Comparison of ENCODE assay signal across 27 cellular contexts in genomic region chr5:65728219-65728618, GRCh38.
"Had no signal": no experiment of that assay in that cellular context is flagged by ENCODE, and none has a peak within 500 bp of the region (broad histone marks: within the 10 kb centered on the region; RNA-seq: fewer than 3 reads in every experiment).

No MANE protein-coding gene starts in this region.

- H3K27ac ChIP-seq: body of pancreas, coronary artery, parathyroid adenoma, psoas muscle, suprapubic skin, tibial artery, upper lobe of right lung had no signal

- H3K4me3 ChIP-seq: body of pancreas, coronary artery, esophagus squamous epithelium, psoas muscle, suprapubic skin, tibial artery, upper lobe of right lung had no signal

- H3K9ac ChIP-seq: parathyroid adenoma had no signal

- H3K4me1 ChIP-seq: parathyroid adenoma, upper lobe of right lung had no signal

- ATAC-seq: body of pancreas; effector memory CD8-positive, alpha-beta T cell; left cardiac atrium; left ventricle myocardium superior; naive thymus-derived CD8-positive, alpha-beta T cell; psoas muscle; right cardiac atrium; upper lobe of right lung had no signal

- H3K79me2 ChIP-seq: parathyroid adenoma had no signal

- H3K36me3 ChIP-seq: esophagus squamous epithelium, suprapubic skin, tibial artery, upper lobe of right lung had no signal

- H3K27me3 ChIP-seq: body of pancreas, esophagus squamous epithelium, suprapubic skin, tibial artery, upper lobe of right lung had no signal

- H2AFZ ChIP-seq: parathyroid adenoma had no signal

- DNase-seq: activated B cell treated with CpG ODN at 0.5 μM for 24 hours; activated CD4-positive, alpha-beta T cell treated with anti-CD3 and anti-CD28 coated beads, Interleukin-2, amount 50 U/mL, for 4 hours; activated CD8-positive, alpha-beta memory T cell treated with anti-CD3 and anti-CD28 coated beads for 24 hours; activated effector memory CD4-positive, alpha-beta T cell treated with Interleukin-2 at 50 U/mL for 16 hours; activated naive CD4-positive, alpha-beta T cell treated with Interleukin-2 at 50 U/mL for 16 hours; anterior cingulate cortex; body of pancreas; effector memory CD8-positive, alpha-beta T cell; esophagus squamous epithelium; head of caudate nucleus; hippocampal formation; left cardiac atrium; left ventricle myocardium superior; midbrain; naive thymus-derived CD8-positive, alpha-beta T cell; nucleus accumbens; psoas muscle; right cardiac atrium; stimulated activated CD4-positive, alpha-beta T cell treated with anti-CD3 and anti-CD28 coated beads, Interleukin-15, amount 100 ng/mL, for 24 hours; stimulated activated CD4-positive, alpha-beta T cell treated with anti-CD3 and anti-CD28 coated beads, Interleukin-2, amount 100 ng/mL, for 24 hours; stimulated activated naive CD4-positive, alpha-beta T cell; T-helper 1 cell; tibial artery; upper lobe of right lung had no signal
